21 cellular contexts compared by ENCODE assay signal in the genomic region with DNA sequence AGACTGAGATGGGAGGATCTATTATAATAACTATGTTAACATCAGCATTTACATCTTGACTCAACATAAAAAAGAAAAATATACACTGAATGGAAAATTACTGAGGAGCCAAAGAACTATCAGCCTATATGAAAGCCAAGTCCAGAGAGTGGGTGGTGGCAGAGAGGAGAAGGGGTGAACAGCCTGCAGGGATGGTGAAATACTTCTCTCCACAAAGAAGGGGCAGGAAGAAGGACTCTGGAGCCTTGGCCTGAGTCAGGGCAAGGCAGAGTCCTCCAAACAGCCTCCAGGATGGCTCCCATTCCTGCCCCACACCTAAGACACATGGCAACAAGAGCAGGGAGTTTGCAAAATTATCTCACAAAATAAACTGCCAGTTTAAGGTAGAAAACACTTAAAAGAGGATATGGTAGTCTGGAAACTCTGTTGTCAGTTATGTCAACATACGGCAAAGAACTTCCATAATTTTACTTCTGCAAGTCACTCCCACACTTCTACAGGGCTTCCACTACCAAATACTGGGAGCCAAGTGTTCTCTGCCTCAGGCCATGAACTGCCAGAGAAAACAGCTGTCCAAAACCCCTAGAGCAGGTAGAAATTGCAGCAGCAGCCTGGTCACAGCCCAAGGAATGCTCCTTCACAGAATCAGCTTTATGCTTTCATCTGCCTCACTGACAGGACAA. TPM values are rescaled to one million over a fixed set of nuclear protein-coding genes. Genes with fewer than 3 reads are reported as not detected.
DNase-seq lines count a peak whose midpoint lies in the region; ATAC-seq and TF ChIP-seq lines count a peak whose summit lies in the region.
"Had no signal": no experiment of that assay in that cellular context is flagged by ENCODE, and none has a peak within 500 bp of the region (broad histone marks: within the 10 kb centered on the region; RNA-seq: fewer than 3 reads in every experiment).

No MANE protein-coding gene starts in this region.

- peak overlapping the region; percentile 93 for H2BK12ac ChIP-seq in trophoblast cell (ENCODE audit: low read length)

- H4K8ac ChIP-seq in trophoblast cell (ENCODE audit: low read depth, low read length) = peak overlapping the region; percentile 77

- H3K79me1 ChIP-seq in trophoblast cell (ENCODE audit: low read length) = peaks cover 2% of the 10 kb centered on the region

- H3K4me3 ChIP-seq in CD4-positive, CD25-positive, alpha-beta regulatory T cell (ENCODE audit: low read depth, low read length) = no peak overlapping the region
- H3K4me3 ChIP-seq in SK-N-MC (no peak overlapping the region), left lung (no peak overlapping the region), trophoblast cell (ENCODE audit: low read depth, low read length) (no peak overlapping the region)

- WGBS in trophoblast cell (ENCODE audit: extremely low coverage, insufficient coverage, insufficient read length) = no CpG with 5 or more reads among the region's 1 CpG

- H3K27me3 Mint-ChIP-seq in CD4-positive, CD25-positive, alpha-beta regulatory T cell = no peaks in the 10 kb centered on the region
- H3K27me3 Mint-ChIP-seq: activated T-cell treated with anti-CD3 and anti-CD28 coated beads, Interleukin-2, amount 50 U/mL, for 24 hours; IgD-negative memory B cell; natural killer cell treated with Interleukin-12 subunit alpha and Interleukin-12 subunit beta and Interleukin-15 and Interleukin-18, amount 100 ng/mL, for 72 hours; stimulated activated naive CD8-positive, alpha-beta T cell treated with anti-CD3 and anti-CD28 coated beads, Interleukin-15, Interleukin-2, amounts not matched to agents 100 ng/mL and 50 ng/mL, for 24 hours had no signal

- no peak overlapping the region for H3K4ac ChIP-seq in trophoblast cell (ENCODE audit: low read depth, low read length)

- no peak overlapping the region for H3K9ac ChIP-seq in SK-N-MC (ENCODE audit: insufficient read length)
- H3K9ac ChIP-seq in trophoblast cell (ENCODE audit: low read length) = no peak overlapping the region

- no peak overlapping the region for H4K91ac ChIP-seq in trophoblast cell (ENCODE audit: low read depth, low read length)

- peaks cover 0 to 18% (median 8%) of the 10 kb centered on the region in 4 donors for H3K4me1 Mint-ChIP-seq in CD4-positive, CD25-positive, alpha-beta regulatory T cell

- peak overlapping the region; percentile 69 for H2BK5ac ChIP-seq in trophoblast cell (ENCODE audit: low read depth, low read length, poor library complexity)

- no peak for DNase-seq in CD4-positive, CD25-positive, alpha-beta regulatory T cell
- DNase-seq in SK-N-MC (ENCODE audit: low read depth, low spot score) (no peak), left lung (no peak), trophoblast cell (peak; percentile 89 to 91), NCI-H2081 (lab: John Stamatoyannopoulos, UW) (no peak), COLO668 (lab: John Stamatoyannopoulos, UW; ENCODE audit: unreplicated experiment) (no peak), hippocampal formation (lab: John Stamatoyannopoulos, UW) (no peak)
- DNase-seq: ACHN; activated CD4-positive, alpha-beta T cell treated with anti-CD3 and anti-CD28 coated beads, Interleukin-2, amount 50 U/mL, for 4 hours; activated T-cell treated with anti-CD3 and anti-CD28 coated beads, Interleukin-2, amount 50 U/mL, for 24 hours; brain microvascular endothelial cell; foreskin melanocyte; NCI-H187 treated with DMSO at 0.1 percent for 48 hours; NCI-H446 treated with DMSO at 0.1 percent for 48 hours had no signal

- H3K4me3 Mint-ChIP-seq in CD4-positive, CD25-positive, alpha-beta regulatory T cell = no peak overlapping the region
- H3K4me3 Mint-ChIP-seq: activated T-cell treated with anti-CD3 and anti-CD28 coated beads, Interleukin-2, amount 50 U/mL, for 24 hours; IgD-negative memory B cell; natural killer cell treated with Interleukin-12 subunit alpha and Interleukin-12 subunit beta and Interleukin-15 and Interleukin-18, amount 100 ng/mL, for 72 hours; stimulated activated naive CD8-positive, alpha-beta T cell treated with anti-CD3 and anti-CD28 coated beads, Interleukin-15, Interleukin-2, amounts not matched to agents 100 ng/mL and 50 ng/mL, for 24 hours had no signal

- peaks cover 27% of the 10 kb centered on the region for H3K36me3 ChIP-seq in CD4-positive, CD25-positive, alpha-beta regulatory T cell (ENCODE audit: control insufficient read depth, insufficient read depth, low read length)
- H3K36me3 ChIP-seq in SK-N-MC (ENCODE audit: insufficient read depth, low read length) = 0 out of 2 replicates have a peak, but pooled peaks cover 9% of the 10 kb centered on the region
- H3K36me3 ChIP-seq in left lung = peaks cover 0 to 4% of the 10 kb centered on the region in 2 donors
- H3K36me3 ChIP-seq in trophoblast cell (ENCODE audit: control insufficient read depth in 1 of 2, insufficient read depth in 2 of 2, low read length in 2 of 2) = no peaks in the 10 kb centered on the region
- H3K36me3 ChIP-seq: brain microvascular endothelial cell had no signal

- H3K14ac ChIP-seq in trophoblast cell (ENCODE audit: low read length) = peak overlapping the region; percentile 62

- no peak overlapping the region for H3K4me2 ChIP-seq in trophoblast cell (ENCODE audit: low read length)

- no peaks in the 10 kb centered on the region for H3K79me2 ChIP-seq in trophoblast cell (ENCODE audit: control insufficient read depth, insufficient read depth, low read length, poor library complexity)

- H2AK5ac ChIP-seq in trophoblast cell (ENCODE audit: low read length) = peak overlapping the region; percentile 86

- H3K4me1 ChIP-seq in CD4-positive, CD25-positive, alpha-beta regulatory T cell (ENCODE audit: control insufficient read depth, insufficient read depth, low read length, poor library complexity, severe bottlenecking) = no peaks in the 10 kb centered on the region
- peaks cover 0 to 32% of the 10 kb centered on the region in 2 donors for H3K4me1 ChIP-seq in left lung
- peaks cover 4 to 7% of the 10 kb centered on the region in 2 experiments for H3K4me1 ChIP-seq in trophoblast cell (ENCODE audit: control insufficient read depth in 1 of 2, insufficient read depth in 2 of 2, low read length in 2 of 2)

- peaks cover 38% of the 10 kb centered on the region for H3K36me3 Mint-ChIP-seq in CD4-positive, CD25-positive, alpha-beta regulatory T cell
- H3K36me3 Mint-ChIP-seq: activated naive CD4-positive, alpha-beta T cell treated with anti-CD3 and anti-CD28 coated beads, Interleukin-2, amount 50 U/mL, for 72 hours had no signal

- no peak overlapping the region for H4K12ac ChIP-seq in trophoblast cell (ENCODE audit: low read depth, low read length)

- peak overlapping the region in 2 of 3 donors; percentile 53 to 72 for H3K27ac Mint-ChIP-seq in CD4-positive, CD25-positive, alpha-beta regulatory T cell
- H3K27ac Mint-ChIP-seq: activated naive CD4-positive, alpha-beta T cell treated with anti-CD3 and anti-CD28 coated beads, Interleukin-2, amount 50 U/mL, for 72 hours; activated T-cell treated with anti-CD3 and anti-CD28 coated beads, Interleukin-2, amount 50 U/mL, for 24 hours; natural killer cell treated with Interleukin-12 subunit alpha and Interleukin-12 subunit beta and Interleukin-15 and Interleukin-18, amount 100 ng/mL, for 72 hours had no signal

- intact Hi-C loops in left lung (cut with DNase I) = no loop called here

- H3K9me3 Mint-ChIP-seq in CD4-positive, CD25-positive, alpha-beta regulatory T cell = peaks cover 0 to 1% (median 0%) of the 10 kb centered on the region in 7 donors
- H3K9me3 Mint-ChIP-seq: activated naive CD4-positive, alpha-beta T cell treated with anti-CD3 and anti-CD28 coated beads, Interleukin-2, amount 50 U/mL, for 72 hours; activated T-cell treated with anti-CD3 and anti-CD28 coated beads, Interleukin-2, amount 50 U/mL, for 24 hours; IgD-negative memory B cell; natural killer cell treated with Interleukin-12 subunit alpha and Interleukin-12 subunit beta and Interleukin-15 and Interleukin-18, amount 100 ng/mL, for 72 hours; stimulated activated naive CD8-positive, alpha-beta T cell treated with anti-CD3 and anti-CD28 coated beads, Interleukin-15, Interleukin-2, amounts not matched to agents 100 ng/mL and 50 ng/mL, for 24 hours had no signal

- no peak for ATAC-seq in CD4-positive, CD25-positive, alpha-beta regulatory T cell (ENCODE audit: low read depth in 2 of 2)
- ATAC-seq in left lung (peak; percentile 66), GM21528 (IDR thresholded peaks at IDR 0.05; ENCODE audit: low FRiP score, unreplicated experiment) (no peak)
- ATAC-seq: activated naive CD4-positive, alpha-beta T cell treated with anti-CD3 and anti-CD28 coated beads, Interleukin-2, amount 50 U/mL, for 72 hours; natural killer cell treated with Interleukin-12 subunit alpha and Interleukin-12 subunit beta and Interleukin-15 and Interleukin-18, amount 100 ng/mL, for 72 hours had no signal

- H2BK120ac ChIP-seq in trophoblast cell (ENCODE audit: insufficient read depth, low read length, poor library complexity) = peak overlapping the region; percentile 53

- TF ChIP-seq CTCF in left lung (IDR thresholded peaks at IDR 0.05) = no peak

- H3K18ac ChIP-seq in trophoblast cell (ENCODE audit: low read length) = peak overlapping the region; percentile 73

- H3K27me3 ChIP-seq in CD4-positive, CD25-positive, alpha-beta regulatory T cell (ENCODE audit: control insufficient read depth, insufficient read depth, low read length) = no peaks in the 10 kb centered on the region
- H3K27me3 ChIP-seq in left lung (no peaks in the 10 kb centered on the region), trophoblast cell (ENCODE audit: insufficient read depth, low read length) (no peaks in the 10 kb centered on the region)
- H3K27me3 ChIP-seq: brain microvascular endothelial cell had no signal

- H3K23ac ChIP-seq in trophoblast cell (ENCODE audit: low read length) = no peak overlapping the region

- H3K9me3 ChIP-seq in CD4-positive, CD25-positive, alpha-beta regulatory T cell (ENCODE audit: control insufficient read depth in 2 of 2, low read length in 2 of 2) = no peaks in the 10 kb centered on the region
- H3K9me3 ChIP-seq in SK-N-MC (ENCODE audit: low read depth, low read length) (no peaks in the 10 kb centered on the region), left lung (no peaks in the 10 kb centered on the region), trophoblast cell (ENCODE audit: insufficient read depth, low read depth, low read length) (no peaks in the 10 kb centered on the region)

- H2AFZ ChIP-seq in trophoblast cell (ENCODE audit: insufficient read depth, low read length, poor library complexity) = no peak overlapping the region

- H3K27ac ChIP-seq in CD4-positive, CD25-positive, alpha-beta regulatory T cell (ENCODE audit: insufficient read depth, low read length, poor library complexity, severe bottlenecking) = no peak overlapping the region
- peak overlapping the region; percentile 70 for H3K27ac ChIP-seq in SK-N-MC
- peak overlapping the region; percentile 54 to 91 for H3K27ac ChIP-seq in left lung
- H3K27ac ChIP-seq in trophoblast cell (ENCODE audit: low read depth, low read length) = peak overlapping the region; percentile 11
- H3K27ac ChIP-seq: brain microvascular endothelial cell, C4-2B, RWPE1 had no signal

RNA-seq across cellular contexts. Expression of gene HSPBAP1, which starts 25.8 kb away (rescaled TPM):
- 25.8 TPM for total RNA-seq in CD4-positive, CD25-positive, alpha-beta regulatory T cell
- polyA plus RNA-seq in CD4-positive, CD25-positive, alpha-beta regulatory T cell = 10 to 100 TPM in 2 of 4 donors, 1 to 10 TPM in 2; 8.7 to 13.6 (median 10.3) TPM
- 10 to 100 TPM in 1 of 2 donors, 1 to 10 TPM in 1; 8.2 to 15.0 TPM for total RNA-seq in left lung
- polyA plus RNA-seq in trophoblast cell (2013) = 4.5 and 4.8 TPM in 2 replicates

RNA-seq across cellular contexts. Expression of gene SLC49A4, which starts 27.0 kb away (rescaled TPM):
- total RNA-seq in CD4-positive, CD25-positive, alpha-beta regulatory T cell = 6.3 TPM
- 1 to 10 TPM; 2.3 to 3.3 (median 3.2) TPM for polyA plus RNA-seq in CD4-positive, CD25-positive, alpha-beta regulatory T cell
- 10 to 100 TPM; 12.3 to 19.2 TPM for total RNA-seq in left lung
- 47.7 and 51.5 TPM in 2 replicates for polyA plus RNA-seq in trophoblast cell (2013)

Comparison
In these comparisons a context has a peak if more than half of its experiments do, and no peak if none do; other contexts are left out.
1. DNase-seq: peak in trophoblast cell (2 of 2); none in CD4-positive, CD25-positive, alpha-beta regulatory T cell (0 of 3), SK-N-MC (single experiment), left lung (0 of 2), NCI-H2081 (0 of 2), COLO668 (single experiment) and hippocampal formation (0 of 2).